In genomic region chr1:89821322-89822108, GRCh38 we compare ENCODE assay signal across 8 cellular contexts. TPM values are rescaled to one million over a fixed set of nuclear protein-coding genes. Genes with fewer than 3 reads are reported as not detected.
DNase-seq lines count a peak whose midpoint lies in the region; ATAC-seq and TF ChIP-seq lines count a peak whose summit lies in the region.

No MANE protein-coding gene starts in this region.

- H3K18ac ChIP-seq in mesendoderm (ENCODE audit: low read length) = peak overlapping the region; percentile 20

- H4K5ac ChIP-seq in mesendoderm (ENCODE audit: low read length) = no peak overlapping the region

- H3K27me3 ChIP-seq in dorsolateral prefrontal cortex (no peaks in the 10 kb centered on the region), mesendoderm (ENCODE audit: insufficient read depth, low read length, poor library complexity) (no peaks in the 10 kb centered on the region)

- H3K79me1 ChIP-seq in mesendoderm (ENCODE audit: low read length) = peaks cover 11% of the 10 kb centered on the region

- H3K27ac ChIP-seq in dorsolateral prefrontal cortex = peak overlapping the region; percentile 49 to 97 (median 91)
- H3K27ac ChIP-seq in mesendoderm (ENCODE audit: low read depth, low read length) = peak overlapping the region; percentile 63

- peaks cover 11% of the 10 kb centered on the region for H3K79me2 ChIP-seq in mesendoderm (ENCODE audit: control insufficient read depth, insufficient read depth, low read length)

- no peak overlapping the region for H2BK15ac ChIP-seq in mesendoderm (replicated peaks; ENCODE audit: low read depth)

- no peak overlapping the region for H2AK5ac ChIP-seq in mesendoderm (ENCODE audit: low read length)

- intact Hi-C loops in dorsolateral prefrontal cortex (cut with DNase I) = loop anchor here (5.0 kb wide), 2 partner anchors 116 to 166 kb away; no protein-coding TSS in a partner anchor

- peak; percentile 49 for DNase-seq in ACHN
- DNase-seq in NCI-H2171 (lab: John Stamatoyannopoulos, UW) = peak; percentile 42
- DNase-seq in activated CD4-positive, alpha-beta T cell treated with anti-CD3 and anti-CD28 coated beads for 48 hours = peak; percentile 70
- DNase-seq in dorsolateral prefrontal cortex = peak in 5 of 10 donors; percentile 34 to 60 (median 48)
- peak; percentile 79 for DNase-seq in mesendoderm
- peak; percentile 47 to 54 for DNase-seq in stimulated activated CD8-positive, alpha-beta memory T cell treated with anti-CD3 and anti-CD28 coated beads, Interleukin-2, amount 100 ng/mL, for 48 hours (ENCODE audit: low read depth in 2 of 2)

- H3K4me3 ChIP-seq in dorsolateral prefrontal cortex (peak overlapping the region; percentile 56 to 98 (median 91)), mesendoderm (ENCODE audit: low read length) (peak overlapping the region; percentile 77)

- H3K9ac ChIP-seq in mesendoderm (ENCODE audit: low read length) = peak overlapping the region; percentile 78

- H3K4me1 ChIP-seq in mesendoderm (ENCODE audit: control insufficient read depth, low read depth, low read length) = peaks cover 3% of the 10 kb centered on the region

- ATAC-seq in GM18517 (IDR thresholded peaks at IDR 0.05; ENCODE audit: unreplicated experiment) (peak; percentile 53), HG02973 (IDR thresholded peaks at IDR 0.05; ENCODE audit: unreplicated experiment) (peak; percentile 49)

- in situ Hi-C loops in ACHN (cut with HindIII; ENCODE audit: low pct_ligation_motif_present, low pct_unique_long_range_greater_than_20kb, low sequenced_read_pairs) = no loop called here

- no peak overlapping the region for H2BK120ac ChIP-seq in mesendoderm (ENCODE audit: low read depth, low read length)

- TF ChIP-seq CTCF in dorsolateral prefrontal cortex (IDR thresholded peaks at IDR 0.05 in 54 of 56, conservative IDR thresholded peaks at IDR 0.05 in 2 of 56; ENCODE audit: low read depth in 1 of 56, partially characterized antibody in 56 of 56) = peak in 3 of 56 donors; percentile 9 to 12 (median 12)

- H2BK5ac ChIP-seq in mesendoderm (ENCODE audit: low read length) = no peak overlapping the region

- H3K23ac ChIP-seq in mesendoderm (ENCODE audit: low read length) = peak overlapping the region; percentile 59

- H4K8ac ChIP-seq in mesendoderm (ENCODE audit: low read depth, low read length) = no peak overlapping the region

- WGBS in mesendoderm (ENCODE audit: extremely low coverage, insufficient coverage, low lambda C conversion rate) = no CpG with 5 or more reads among the region's 73 CpGs

- H3K36me3 ChIP-seq in mesendoderm (ENCODE audit: control insufficient read depth, insufficient read depth, low read length) = no peaks in the 10 kb centered on the region

- H3K56ac ChIP-seq in mesendoderm (ENCODE audit: low read length) = peak overlapping the region; percentile 94

- H3K4me2 ChIP-seq in mesendoderm (ENCODE audit: low read length) = peak overlapping the region; percentile 59

- peak overlapping the region; percentile 75 for H3K4ac ChIP-seq in mesendoderm (ENCODE audit: low read depth, low read length)

RNA-seq across cellular contexts. Expression of gene LRRC8D, which starts 0.7 kb away (rescaled TPM):
- 100 to 1,000 TPM in 1 of 120 experiments, 10 to 100 TPM in 119; 24.3 to 104 (median 44.2) TPM for total RNA-seq in dorsolateral prefrontal cortex
- polyA plus RNA-seq in mesendoderm (2013, experiment 1 of 2) = 30.1 TPM
- 30.3 TPM for polyA plus RNA-seq in mesendoderm (2013, experiment 2 of 2)
